Comparison of ENCODE assay signal across 8 cellular contexts in the genomic region with DNA sequence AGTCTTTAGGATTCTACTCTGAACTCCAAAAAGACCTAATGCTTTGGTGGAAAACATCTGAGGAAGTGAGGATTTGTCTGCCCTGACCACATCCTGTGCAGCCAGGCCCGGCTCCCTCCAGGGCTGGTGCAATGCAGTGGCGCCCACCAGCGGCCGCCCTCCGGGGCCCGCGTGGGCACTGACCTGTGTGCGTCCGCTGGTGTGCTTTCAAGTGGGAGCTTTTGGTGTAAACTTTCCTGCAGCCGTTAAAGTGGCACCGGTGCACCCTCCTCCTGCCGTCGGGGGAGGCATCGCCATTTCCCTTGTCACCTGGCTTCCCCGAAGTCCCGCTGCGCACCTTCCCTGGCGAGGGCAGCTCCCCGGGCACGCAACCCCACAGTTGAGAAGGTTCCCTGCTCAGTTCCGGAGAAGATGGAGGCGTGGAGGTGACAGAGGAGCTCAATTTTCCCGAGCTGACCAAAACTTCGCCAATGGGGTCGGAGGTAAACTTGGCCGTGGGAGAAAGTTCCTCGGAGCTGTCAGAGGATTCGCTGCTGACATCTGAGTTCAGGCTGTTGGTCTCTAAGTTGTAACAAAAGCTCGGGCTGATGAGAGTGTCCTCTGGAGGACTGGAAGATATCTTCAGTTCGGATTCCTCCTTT. TPM values are rescaled to one million over a fixed set of nuclear protein-coding genes. Genes with fewer than 3 reads are reported as not detected.
DNase-seq lines count a peak whose midpoint lies in the region; ATAC-seq and TF ChIP-seq lines count a peak whose summit lies in the region.

No MANE protein-coding gene starts in this region.

- H3K4me1 ChIP-seq in body of pancreas: peaks cover 63% of the 10 kb centered on the region
- H3K4me1 ChIP-seq in suprapubic skin: peaks cover 55% of the 10 kb centered on the region

- H3K27ac ChIP-seq in body of pancreas: peak overlapping the region; percentile 98 to 100 (median 100)
- peak overlapping the region; percentile 100 for H3K27ac ChIP-seq in suprapubic skin

- H3K4me3 ChIP-seq in GM12864 (ENCODE audit: low read depth, low read length) (peak overlapping the region; percentile 93), body of pancreas (no peak overlapping the region), suprapubic skin (peak overlapping the region; percentile 96)

- H3K36me3 ChIP-seq in body of pancreas (replicated peaks in 1 of 2; ENCODE audit: insufficient read depth in 1 of 2, low read depth in 2 of 2) (peaks cover 24 to 26% of the 10 kb centered on the region in 2 donors), suprapubic skin (peaks cover 47% of the 10 kb centered on the region)

- 78 to 79% methylated on average over 14 to 28 of the region's 30 CpGs for WGBS in body of pancreas, 2 donors
- 14% methylated on average over 29 of the region's 30 CpGs for WGBS in suprapubic skin

- TF ChIP-seq EP300 in suprapubic skin (IDR thresholded peaks at IDR 0.05): no peak

- no peaks in the 10 kb centered on the region for H3K9me3 ChIP-seq in body of pancreas
- no peaks in the 10 kb centered on the region for H3K9me3 ChIP-seq in suprapubic skin

- intact Hi-C loops in body of pancreas (cut with DNase I): no loop called here

- ATAC-seq in body of pancreas: no peak
- no peak for ATAC-seq in GM19035 (IDR thresholded peaks at IDR 0.05; ENCODE audit: unreplicated experiment)
- ATAC-seq in HG03354 (IDR thresholded peaks at IDR 0.05; ENCODE audit: poor library complexity, severe bottlenecking, unreplicated experiment): no peak

- no peak for DNase-seq in GM12864 (ENCODE audit: low read depth)
- peak; percentile 22 for DNase-seq in RPMI8226
- peak; percentile 44 to 64 (median 53) for DNase-seq in body of pancreas
- DNase-seq in left kidney (ENCODE audit: low read depth, low spot score): peak; percentile 34
- no peak for DNase-seq in suprapubic skin (ENCODE audit: low spot score in 2 of 2)
- no peak for DNase-seq in dedifferentiated amniotic fluid mesenchymal stem cell (ENCODE audit: extremely low spot score)

- TF ChIP-seq CTCF in GM12864 (IDR thresholded peaks at IDR 0.05; ENCODE audit: low read depth, low read length, missing control alignments) (peak; percentile 88), body of pancreas (IDR thresholded peaks at IDR 0.05) (peak in 2 of 7 experiments; percentile 9 to 22), suprapubic skin (IDR thresholded peaks at IDR 0.05) (peak in 1 of 2 donors; percentile 33)

- no peaks in the 10 kb centered on the region for H3K27me3 ChIP-seq in body of pancreas
- no peaks in the 10 kb centered on the region for H3K27me3 ChIP-seq in suprapubic skin

- TF ChIP-seq POLR2A in body of pancreas (IDR thresholded peaks at IDR 0.05) (no peak), suprapubic skin (IDR thresholded peaks at IDR 0.05) (no peak)

RNA-seq across cellular contexts. Expression of a gene that starts 3.4 kb away (rescaled TPM):
- total RNA-seq in body of pancreas: 100 to 1,000 TPM in 1 of 2 donors, 10 to 100 TPM in 1; 92.1 to 294 TPM
- 100 to 1,000 TPM; 242 to 484 (median 276) TPM for total RNA-seq in suprapubic skin

Comparison
In these comparisons a context has a peak if more than half of its experiments do, and no peak if none do; other contexts are left out.
1. DNase-seq: peak in RPMI8226 (single experiment), body of pancreas (4 of 4) and left kidney (single experiment); none in GM12864 (single experiment), suprapubic skin (0 of 2) and dedifferentiated amniotic fluid mesenchymal stem cell (single experiment).
2. H3K4me3 ChIP-seq: peak in GM12864 (single experiment) and suprapubic skin (single experiment); none in body of pancreas (0 of 2).